Comparison of ENCODE assay signal across 8 cellular contexts in the genomic region with DNA sequence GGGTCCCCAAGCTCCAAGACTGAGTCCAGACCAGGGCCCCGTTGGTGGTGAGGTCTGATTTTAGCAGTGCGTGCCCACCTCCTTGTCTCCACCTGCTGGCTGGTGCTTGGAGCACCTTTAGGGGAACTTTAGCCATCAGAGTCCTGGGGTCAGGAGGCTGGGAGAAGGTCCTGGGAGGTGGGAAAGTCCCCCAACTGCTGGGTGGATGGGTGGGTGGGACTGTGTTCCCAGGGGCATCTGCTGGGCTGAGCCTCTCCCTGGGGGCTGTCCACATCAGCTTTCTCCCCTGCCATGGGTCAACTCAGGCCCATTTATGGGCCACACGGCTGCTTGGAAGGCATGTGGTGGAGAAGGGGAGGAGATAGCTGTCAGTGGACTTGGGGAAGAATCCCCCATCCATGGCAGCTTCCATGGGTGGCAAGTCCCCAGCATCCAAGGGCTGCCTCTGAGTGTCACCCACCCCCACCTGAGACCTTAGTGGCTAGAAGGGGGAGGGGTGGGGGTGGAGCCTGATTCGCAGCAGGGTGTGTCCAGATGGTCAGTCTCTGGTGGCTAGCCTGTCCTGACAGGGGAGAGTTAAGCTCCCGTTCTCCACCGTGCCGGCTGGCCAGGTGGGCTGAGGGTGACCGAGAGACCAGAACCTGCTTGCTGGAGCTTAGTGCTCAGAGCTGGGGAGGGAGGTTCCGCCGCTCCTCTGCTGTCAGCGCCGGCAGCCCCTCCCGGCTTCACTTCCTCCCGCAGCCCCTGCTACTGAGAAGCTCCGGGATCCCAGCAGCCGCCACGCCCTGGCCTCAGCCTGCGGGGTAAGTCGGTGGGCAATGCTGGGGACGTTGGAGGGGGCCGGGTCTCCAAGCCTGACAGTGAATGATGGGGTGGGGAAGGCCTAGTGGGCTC.
DNase-seq lines count a peak whose midpoint lies in the region; TF ChIP-seq lines count a peak whose summit lies in the region.

A gene with protein sequence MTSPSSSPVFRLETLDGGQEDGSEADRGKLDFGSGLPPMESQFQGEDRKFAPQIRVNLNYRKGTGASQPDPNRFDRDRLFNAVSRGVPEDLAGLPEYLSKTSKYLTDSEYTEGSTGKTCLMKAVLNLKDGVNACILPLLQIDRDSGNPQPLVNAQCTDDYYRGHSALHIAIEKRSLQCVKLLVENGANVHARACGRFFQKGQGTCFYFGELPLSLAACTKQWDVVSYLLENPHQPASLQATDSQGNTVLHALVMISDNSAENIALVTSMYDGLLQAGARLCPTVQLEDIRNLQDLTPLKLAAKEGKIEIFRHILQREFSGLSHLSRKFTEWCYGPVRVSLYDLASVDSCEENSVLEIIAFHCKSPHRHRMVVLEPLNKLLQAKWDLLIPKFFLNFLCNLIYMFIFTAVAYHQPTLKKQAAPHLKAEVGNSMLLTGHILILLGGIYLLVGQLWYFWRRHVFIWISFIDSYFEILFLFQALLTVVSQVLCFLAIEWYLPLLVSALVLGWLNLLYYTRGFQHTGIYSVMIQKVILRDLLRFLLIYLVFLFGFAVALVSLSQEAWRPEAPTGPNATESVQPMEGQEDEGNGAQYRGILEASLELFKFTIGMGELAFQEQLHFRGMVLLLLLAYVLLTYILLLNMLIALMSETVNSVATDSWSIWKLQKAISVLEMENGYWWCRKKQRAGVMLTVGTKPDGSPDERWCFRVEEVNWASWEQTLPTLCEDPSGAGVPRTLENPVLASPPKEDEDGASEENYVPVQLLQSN (plus strand): TSS at position 541 of the 894 bp plus-strand sequence. CDS start 2,098 bp downstream, outside the sequence.

- H3K36me3 ChIP-seq in HUES48 (ENCODE audit: control insufficient read depth, insufficient read depth, low read length) (no peaks in the 10 kb centered on the region), neutrophil (peaks cover 30% of the 10 kb centered on the region)

- H3K4me1 ChIP-seq in HUES48 (ENCODE audit: control insufficient read depth, insufficient read depth, low read length) (peaks cover 9% of the 10 kb centered on the region), neutrophil (ENCODE audit: control insufficient read depth in 1 of 2, insufficient read depth in 1 of 2, low read depth in 1 of 2, low read length in 1 of 2) (peaks cover 22 to 25% of the 10 kb centered on the region in 2 experiments)

- peak; percentile 42 for TF ChIP-seq POLR2A in erythroblast (IDR thresholded peaks at IDR 0.05; ENCODE audit: low read length)

- H3K27ac ChIP-seq in HUES48 (ENCODE audit: low read depth, low read length) (no peak within 1 kb of the TSS), neutrophil (peak within 1 kb of the TSS; percentile 96)

- DNase-seq in NCI-H748 (lab: John Stamatoyannopoulos, UW; ENCODE audit: unreplicated experiment) (peak; percentile 43), NCI-H748 treated with DMSO at 0.1 percent for 48 hours (lab: John Stamatoyannopoulos, UW) (no peak), erythroblast (lab: John Stamatoyannopoulos, UW) (peak; percentile 51 to 59), NCI-H774 (lab: John Stamatoyannopoulos, UW) (no peak), NCI-H1694 (lab: John Stamatoyannopoulos, UW) (no peak)
- peak; percentile 38 to 39 for DNase-seq in activated CD4-positive, alpha-beta T cell treated with anti-CD3 and anti-CD28 coated beads, Interleukin-2, amount 50 U/mL, for 4 hours

- TF ChIP-seq CTCF in neutrophil (IDR thresholded peaks at IDR 0.05) = peak; percentile 30

- H3K9ac ChIP-seq in HUES48 (ENCODE audit: low read depth, low read length) = no peak within 1 kb of the TSS

- H3K9me3 ChIP-seq in HUES48 (ENCODE audit: control insufficient read depth, insufficient read depth, low read length) (no peaks in the 10 kb centered on the region), neutrophil (no peaks in the 10 kb centered on the region)

- H3K27me3 ChIP-seq in HUES48 (ENCODE audit: control insufficient read depth, insufficient read depth, low read length) (no peaks in the 10 kb centered on the region), neutrophil (no peaks in the 10 kb centered on the region)

- H3K4me3 ChIP-seq in HUES48 (ENCODE audit: low read depth, low read length) = peak within 1 kb of the TSS; percentile 20; the same call in 1 of the 2 replicates
- H3K4me3 ChIP-seq in neutrophil (ENCODE audit: low read depth in 1 of 2, low read length in 1 of 2) = peak within 1 kb of the TSS; percentile 72 to 86

Comparison
In these comparisons a context has a peak if more than half of its experiments do, and no peak if none do; other contexts are left out.
1. DNase-seq: peak in NCI-H748 (single experiment), activated CD4-positive, alpha-beta T cell treated with anti-CD3 and anti-CD28 coated beads, Interleukin-2, amount 50 U/mL, for 4 hours (2 of 2) and erythroblast (2 of 2); none in NCI-H748 treated with DMSO at 0.1 percent for 48 hours (single experiment), NCI-H774 (single experiment) and NCI-H1694 (single experiment).